In the genomic region with DNA sequence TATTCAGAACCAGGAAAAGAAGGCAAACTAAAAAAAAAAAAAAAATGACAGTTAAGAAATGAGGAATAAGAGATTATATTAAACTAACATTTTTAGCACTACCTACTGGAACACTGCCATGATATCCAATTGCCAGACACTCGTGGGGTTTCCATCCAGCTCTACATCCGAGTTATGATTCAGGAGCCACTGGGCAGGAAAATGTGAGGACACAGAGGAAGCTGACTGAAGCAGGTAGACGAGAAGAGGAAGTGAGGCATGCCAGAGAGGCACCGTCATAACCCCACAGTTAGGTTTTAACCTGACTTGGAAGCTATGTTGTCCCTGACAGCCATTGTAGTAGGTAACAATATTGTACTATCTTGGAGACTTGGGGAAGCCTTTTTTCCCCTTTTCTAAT, we compare ENCODE assay signal across 23 cellular contexts.
DNase-seq lines count a peak whose midpoint lies in the region; ATAC-seq, FAIRE-seq and TF ChIP-seq lines count a peak whose summit lies in the region.
"Had no signal": no experiment of that assay in that cellular context is flagged by ENCODE, and none has a peak within 500 bp of the region (broad histone marks: within the 10 kb centered on the region; RNA-seq: fewer than 3 reads in every experiment).

No MANE protein-coding gene starts in this region.

- TF ChIP-seq POLR2A in GM12878 (IDR thresholded peaks at IDR 0.05; ENCODE audit: low read depth, low read length) = no peak

- no peak overlapping the region for H3K4me3 ChIP-seq in GM12878
- H3K4me3 ChIP-seq in kidney epithelial cell (ENCODE audit: low read depth, low read length) = no peak overlapping the region
- H3K4me3 ChIP-seq in kidney (ENCODE audit: low read length in 2 of 2) = no peak overlapping the region
- H3K4me3 ChIP-seq: SJCRH30 had no signal

- POLR2A ChIA-PET in GM12878 (lab: Charles Lee) = no interaction called here

- H3K9ac ChIP-seq in GM12878 (ENCODE audit: control insufficient read depth, insufficient read depth, low read length) = no peak overlapping the region
- H3K9ac ChIP-seq in kidney (ENCODE audit: low read length in 2 of 2) = no peak overlapping the region
- H3K9ac ChIP-seq: KMS-11 had no signal

- BruUV-seq in GM12878 (replicated peaks; lab: Mats Ljungman, UMichigan) = no TSS peak

- H3K4me1 Mint-ChIP-seq in activated CD4-positive, alpha-beta T cell treated with anti-CD3 and anti-CD28 coated beads, Interleukin-2, amount 10 ng/mL, durations not matched to agents 24 days and 14 days = no peaks in the 10 kb centered on the region
- no peaks in the 10 kb centered on the region for H3K4me1 Mint-ChIP-seq in stimulated activated memory B cell treated with anti-CD40 and anti-IgM and Interleukin-4, amounts not matched to agents 10 μg/mL and 1 μg/mL and 100 μg/mL, for 72 hours
- H3K4me1 Mint-ChIP-seq: stimulated activated naive CD8-positive, alpha-beta T cell treated with anti-CD3 and anti-CD28 coated beads, Interleukin-15, amount 100 ng/mL, for 72 hours; T-helper 17 cell had no signal

- H3K27ac ChIP-seq in GM12878 (ENCODE audit: control insufficient read depth, insufficient read depth) (no peak overlapping the region), kidney (ENCODE audit: low read depth in 2 of 2, low read length in 2 of 2) (no peak overlapping the region)
- H3K27ac ChIP-seq: KMS-11, SJCRH30 had no signal

- TF ChIP-seq RAD21 in GM12878 (IDR thresholded peaks at IDR 0.05; ENCODE audit: insufficient read depth, low read depth, low read length) = no peak

- no peaks in the 10 kb centered on the region for H3K79me2 ChIP-seq in GM12878 (ENCODE audit: control insufficient read depth, insufficient read depth, low read length)

- CTCF ChIA-PET in GM12878 (lab: Yijun Ruan, JAX) = interaction anchor here (1.4 kb wide), 1 partner anchor 12 kb away, joined by 3 read pairs; no protein-coding TSS in a partner anchor

- no peaks in the 10 kb centered on the region for H3K9me3 Mint-ChIP-seq in activated CD4-positive, alpha-beta T cell treated with anti-CD3 and anti-CD28 coated beads, Interleukin-2, amount 10 ng/mL, durations not matched to agents 24 days and 14 days
- peaks cover 8% of the 10 kb centered on the region for H3K9me3 Mint-ChIP-seq in stimulated activated memory B cell treated with anti-CD40 and anti-IgM and Interleukin-4, amounts not matched to agents 10 μg/mL and 1 μg/mL and 100 μg/mL, for 72 hours
- H3K9me3 Mint-ChIP-seq: type B pancreatic cell had no signal

- intact Hi-C loops in GM12878 (cut with micrococcal nuclease; ENCODE audit: unreplicated experiment) = no loop called here
- intact Hi-C loops in kidney (cut with DNase I) = no loop called here
- intact Hi-C loops in activated CD4-positive, alpha-beta T cell treated with anti-CD3 and anti-CD28 coated beads, Interleukin-2, amount 10 ng/mL, durations not matched to agents 24 days and 14 days (cut with micrococcal nuclease) = no loop called here

- peak; percentile 48 for DNase-seq in EL
- DNase-seq in NCI-H226 = peak; percentile 34
- DNase-seq in GM12878 (ENCODE audit: low read depth, low spot score) = no peak
- peak; percentile 34 for DNase-seq in kidney epithelial cell (ENCODE audit: low read depth)
- no peak for DNase-seq in kidney
- DNase-seq in activated CD4-positive, alpha-beta T cell treated with anti-CD3 and anti-CD28 coated beads, Interleukin-2, amount 10 ng/mL, durations not matched to agents 24 days and 14 days = no peak
- DNase-seq: activated CD4-positive, alpha-beta T cell treated with anti-CD3 and anti-CD28 coated beads, Interleukin-2, amount 50 U/mL, for 48 hours; activated naive CD4-positive, alpha-beta T cell treated with Interleukin-2 at 50 U/mL for 16 hours; AML-193; mesendoderm; NCI-H1092 treated with DMSO at 0.1 percent for 48 hours; NCI-H526 treated with DMSO at 0.1 percent for 48 hours; posterior cingulate gyrus; SJCRH30; stimulated activated naive CD8-positive, alpha-beta T cell treated with anti-CD3 and anti-CD28 coated beads, Interleukin-15, amount 100 ng/mL, for 72 hours; T-helper 17 cell had no signal

- H3K4me3 Mint-ChIP-seq in activated CD4-positive, alpha-beta T cell treated with anti-CD3 and anti-CD28 coated beads, Interleukin-2, amount 10 ng/mL, durations not matched to agents 24 days and 14 days = no peak overlapping the region
- H3K4me3 Mint-ChIP-seq in stimulated activated memory B cell treated with anti-CD40 and anti-IgM and Interleukin-4, amounts not matched to agents 10 μg/mL and 1 μg/mL and 100 μg/mL, for 72 hours = no peak overlapping the region
- H3K4me3 Mint-ChIP-seq: natural killer cell treated with Interleukin-12 subunit alpha and Interleukin-12 subunit beta and Interleukin-15 and Interleukin-18, amount 100 ng/mL, for 72 hours; stimulated activated naive CD8-positive, alpha-beta T cell treated with anti-CD3 and anti-CD28 coated beads, Interleukin-15, amount 100 ng/mL, for 72 hours; T-helper 17 cell; type B pancreatic cell had no signal

- 13% methylated on average over 4 of the region's 4 CpGs for WGBS in GM12878 (ENCODE audit: insufficient coverage, insufficient replicate concordance, low lambda C conversion rate, missing lambda C conversion rate)

- FAIRE-seq in GM12878 (lab: Jason Lieb, UNC) (no peak), kidney (lab: Jason Lieb, UNC) (no peak)
- FAIRE-seq: G401.6, islet of Langerhans had no signal

- TF ChIP-seq EP300 in GM12878 (IDR thresholded peaks at IDR 0.05; ENCODE audit: borderline replicate concordance in 1 of 2, control insufficient read depth in 1 of 2, low read depth in 2 of 2, low read length in 2 of 2) = no peak

- no peaks in the 10 kb centered on the region for H3K36me3 Mint-ChIP-seq in activated CD4-positive, alpha-beta T cell treated with anti-CD3 and anti-CD28 coated beads, Interleukin-2, amount 10 ng/mL, durations not matched to agents 24 days and 14 days (ENCODE audit: low read depth)
- H3K36me3 Mint-ChIP-seq in stimulated activated memory B cell treated with anti-CD40 and anti-IgM and Interleukin-4, amounts not matched to agents 10 μg/mL and 1 μg/mL and 100 μg/mL, for 72 hours = no peaks in the 10 kb centered on the region
- H3K36me3 Mint-ChIP-seq: natural killer cell treated with Interleukin-12 subunit alpha and Interleukin-12 subunit beta and Interleukin-15 and Interleukin-18, amount 100 ng/mL, for 72 hours; type B pancreatic cell had no signal

- ATAC-seq in GM12878 (peak; percentile 67), HG03342 (IDR thresholded peaks at IDR 0.05; ENCODE audit: unreplicated experiment) (no peak)
- no peak for ATAC-seq in stimulated activated memory B cell treated with anti-CD40 and anti-IgM and Interleukin-4, amounts not matched to agents 10 μg/mL and 1 μg/mL and 100 μg/mL, for 72 hours
- ATAC-seq: natural killer cell treated with Interleukin-12 subunit alpha and Interleukin-12 subunit beta and Interleukin-15 and Interleukin-18, amount 100 ng/mL, for 72 hours; stimulated activated naive CD8-positive, alpha-beta T cell treated with anti-CD3 and anti-CD28 coated beads, Interleukin-15, amount 100 ng/mL, for 72 hours; T-helper 17 cell had no signal

- RAD21 ChIA-PET in GM12878 (lab: Charles Lee; ENCODE audit: unreplicated experiment) = interaction anchor here (0.7 kb wide), 1 partner anchor 21 kb away, joined by 3 read pairs; no protein-coding TSS in a partner anchor

- H3K27me3 ChIP-seq in GM12878 (replicated peaks in 1 of 2; ENCODE audit: control insufficient read depth in 2 of 2, insufficient read depth in 2 of 2, low read length in 1 of 2) (no peaks in the 10 kb centered on the region), kidney epithelial cell (ENCODE audit: control insufficient read depth, insufficient read depth, low read length) (no peaks in the 10 kb centered on the region)
- H3K27me3 ChIP-seq: SJCRH30 had no signal

- H4K20me1 ChIP-seq in GM12878 (ENCODE audit: control insufficient read depth, insufficient read depth) = no peaks in the 10 kb centered on the region

- H3K36me3 ChIP-seq in GM12878 (ENCODE audit: control insufficient read depth in 2 of 2, insufficient read depth in 2 of 2, low read length in 1 of 2) = no peaks in the 10 kb centered on the region
- H3K36me3 ChIP-seq in kidney epithelial cell (ENCODE audit: control insufficient read depth, insufficient read depth, low read length) = no peaks in the 10 kb centered on the region
- H3K36me3 ChIP-seq in kidney (ENCODE audit: control insufficient read depth in 1 of 2, insufficient read depth in 2 of 2, low read length in 2 of 2) = no peaks in the 10 kb centered on the region
- H3K36me3 ChIP-seq: SJCRH30 had no signal

- H3K9me3 ChIP-seq in GM12878 (replicated peaks; ENCODE audit: control insufficient read depth, insufficient read depth, low read length) = no peaks in the 10 kb centered on the region
- H3K9me3 ChIP-seq in kidney (ENCODE audit: control insufficient read depth in 1 of 2, low read length in 2 of 2) = no peaks in the 10 kb centered on the region
- H3K9me3 ChIP-seq: SJCRH30 had no signal

- no peak overlapping the region for H3K27ac Mint-ChIP-seq in activated CD4-positive, alpha-beta T cell treated with anti-CD3 and anti-CD28 coated beads, Interleukin-2, amount 10 ng/mL, durations not matched to agents 24 days and 14 days
- H3K27ac Mint-ChIP-seq in stimulated activated memory B cell treated with anti-CD40 and anti-IgM and Interleukin-4, amounts not matched to agents 10 μg/mL and 1 μg/mL and 100 μg/mL, for 72 hours = no peak overlapping the region
- H3K27ac Mint-ChIP-seq: natural killer cell treated with Interleukin-12 subunit alpha and Interleukin-12 subunit beta and Interleukin-15 and Interleukin-18, amount 100 ng/mL, for 72 hours; stimulated activated naive CD8-positive, alpha-beta T cell treated with anti-CD3 and anti-CD28 coated beads, Interleukin-15, amount 100 ng/mL, for 72 hours; T-helper 17 cell; type B pancreatic cell had no signal

- H2AFZ ChIP-seq in GM12878 (ENCODE audit: control insufficient read depth, low read depth, low read length) = no peak overlapping the region

- in situ Hi-C loops in GM12878 (cut with MboI) = no loop called here

- H3K4me1 ChIP-seq in GM12878 (ENCODE audit: control insufficient read depth, insufficient read depth, low read length) = no peaks in the 10 kb centered on the region
- no peaks in the 10 kb centered on the region for H3K4me1 ChIP-seq in kidney (ENCODE audit: control insufficient read depth in 1 of 2, insufficient read depth in 1 of 2, low read depth in 1 of 2, low read length in 2 of 2)
- H3K4me1 ChIP-seq: SJCRH30 had no signal

- SMC1A ChIA-PET in GM12878 (lab: Charles Lee; ENCODE audit: uncharacterized antibody, unreplicated experiment) = no interaction called here

- H3K27me3 Mint-ChIP-seq in activated CD4-positive, alpha-beta T cell treated with anti-CD3 and anti-CD28 coated beads, Interleukin-2, amount 10 ng/mL, durations not matched to agents 24 days and 14 days = no peaks in the 10 kb centered on the region
- H3K27me3 Mint-ChIP-seq in stimulated activated memory B cell treated with anti-CD40 and anti-IgM and Interleukin-4, amounts not matched to agents 10 μg/mL and 1 μg/mL and 100 μg/mL, for 72 hours = no peaks in the 10 kb centered on the region
- H3K27me3 Mint-ChIP-seq: natural killer cell treated with Interleukin-12 subunit alpha and Interleukin-12 subunit beta and Interleukin-15 and Interleukin-18, amount 100 ng/mL, for 72 hours; stimulated activated naive CD8-positive, alpha-beta T cell treated with anti-CD3 and anti-CD28 coated beads, Interleukin-15, amount 100 ng/mL, for 72 hours; T-helper 17 cell; type B pancreatic cell had no signal

- no peak for TF ChIP-seq CTCF in GM12878 (IDR thresholded peaks at IDR 0.05 in 2 of 3, conservative IDR thresholded peaks at IDR 0.05 in 1 of 3; ENCODE audit: control insufficient read depth in 2 of 3, extremely low read depth in 1 of 3, insufficient read depth in 1 of 3, low read depth in 3 of 3, low read length in 3 of 3)
- TF ChIP-seq CTCF in kidney epithelial cell (IDR thresholded peaks at IDR 0.05; ENCODE audit: insufficient read depth, low read length, poor library complexity, severe bottlenecking) = no peak
- TF ChIP-seq CTCF in kidney (IDR thresholded peaks at IDR 0.05; ENCODE audit: borderline replicate concordance, extremely low read depth, insufficient read depth) = no peak

- H3K4me2 ChIP-seq in GM12878 (ENCODE audit: control insufficient read depth, insufficient read depth) = no peak overlapping the region
- H3K4me2 ChIP-seq: KMS-11 had no signal

Comparison
In these comparisons a context has a peak if more than half of its experiments do, and no peak if none do; other contexts are left out.
1. DNase-seq: peak in EL (single experiment), NCI-H226 (single experiment) and kidney epithelial cell (single experiment); none in GM12878 (single experiment), kidney (single experiment) and activated CD4-positive, alpha-beta T cell treated with anti-CD3 and anti-CD28 coated beads, Interleukin-2, amount 10 ng/mL, durations not matched to agents 24 days and 14 days (single experiment).